In genomic region chrX:63168949-63169348, GRCh38 we compare ENCODE assay signal across 7 cellular contexts.
DNase-seq lines count a peak whose midpoint lies in the region; ATAC-seq and TF ChIP-seq lines count a peak whose summit lies in the region.
"Not testable (repeated sequence)": the region's sequence is repeated elsewhere in the genome, so short reads cannot be mapped to it uniquely, and the experiment has no call there.

No MANE protein-coding gene starts in this region.

- TF ChIP-seq RAD21 in HCT116 (IDR thresholded peaks at IDR 0.05; ENCODE audit: low read depth), result not testable (repeated sequence)

- not testable (repeated sequence) for DNase-seq in HCT116 (ENCODE audit: low read depth, low spot score); WTC11 (ENCODE audit: low spot score); lower lobe of right lung

- H3K4me1 ChIP-seq in HCT116 (ENCODE audit: control insufficient read depth in 1 of 2, insufficient read depth in 2 of 2, low read length in 2 of 2); lower lobe of right lung: not testable (repeated sequence)

- H2AFZ ChIP-seq in HCT116 (ENCODE audit: low read depth, low read length, poor library complexity, severe bottlenecking), result not testable (repeated sequence)

- not testable (repeated sequence) for H3K27ac ChIP-seq in HCT116 (ENCODE audit: low read depth, low read length); lower lobe of right lung

- not testable (repeated sequence) for H3K36me3 ChIP-seq in HCT116 (ENCODE audit: control insufficient read depth in 1 of 2, insufficient read depth in 2 of 2, low read length in 2 of 2); lower lobe of right lung

- POLR2A ChIA-PET in HCT116 (lab: Charles Lee); WTC11 (lab: Charles Lee): not testable (repeated sequence)

- H3K4me1 Mint-ChIP-seq in WTC11, result not testable (repeated sequence)

- RAD21 ChIA-PET in HCT116 (lab: Charles Lee; ENCODE audit: low non-redundant PET in 1 of 2, low total read pairs in 2 of 2, uncharacterized antibody in 2 of 2, unreplicated experiment in 2 of 2), result not testable (repeated sequence)

- not testable (repeated sequence) for TF ChIP-seq POLR2A in HCT116 (IDR thresholded peaks at IDR 0.05; ENCODE audit: borderline replicate concordance, extremely low read depth, insufficient read depth, insufficient read length)

- not testable (repeated sequence) for H3K4me2 ChIP-seq in HCT116 (ENCODE audit: low read length)

- H3K36me3 Mint-ChIP-seq in WTC11, result not testable (repeated sequence)

- CTCF ChIA-PET in HCT116 (lab: Charles Lee); WTC11 (lab: Charles Lee): not testable (repeated sequence)

- not testable (repeated sequence) for H3K4me3 ChIP-seq in HCT116 (replicated peaks in 1 of 2; ENCODE audit: low read depth in 1 of 2, low read length in 2 of 2); lower lobe of right lung

- H3K27ac Mint-ChIP-seq in WTC11, result not testable (repeated sequence)

- not testable (repeated sequence) for H3K9me2 ChIP-seq in HCT116 (ENCODE audit: insufficient read depth)

- not testable (repeated sequence) for BruUV-seq in HCT116 (replicated peaks; lab: Mats Ljungman, UMichigan)

- H3K9ac ChIP-seq in HCT116 (ENCODE audit: low read length), result not testable (repeated sequence)

- TF ChIP-seq CTCF in HCT116 (IDR thresholded peaks at IDR 0.05 in 2 of 3, conservative IDR thresholded peaks at IDR 0.05 in 1 of 3; ENCODE audit: borderline replicate concordance in 1 of 3, insufficient read depth in 1 of 3, low read depth in 2 of 3, low read length in 2 of 3); WTC11 (IDR thresholded peaks at IDR 0.05); lower lobe of right lung (IDR thresholded peaks at IDR 0.05): not testable (repeated sequence)

- ATAC-seq in GM18868 (IDR thresholded peaks at IDR 0.05; ENCODE audit: unreplicated experiment), result peak; percentile 75
- peak; percentile 61 for ATAC-seq in GM19395 (IDR thresholded peaks at IDR 0.05; ENCODE audit: unreplicated experiment)
- peak; percentile 79 for ATAC-seq in HCT116
- ATAC-seq in HG03025 (IDR thresholded peaks at IDR 0.05; ENCODE audit: low FRiP score, unreplicated experiment), result peak; percentile 64
- ATAC-seq in HG03378 (IDR thresholded peaks at IDR 0.05; ENCODE audit: unreplicated experiment), result peak; percentile 75
- ATAC-seq in WTC11, result peak; percentile 80
- peak; percentile 62 to 65 for ATAC-seq in lower lobe of right lung

- H3K9me3 ChIP-seq in HCT116 (ENCODE audit: control insufficient read depth in 1 of 2, insufficient read depth in 1 of 2, low read depth in 1 of 2, low read length in 2 of 2); lower lobe of right lung: not testable (repeated sequence)

- H3K79me2 ChIP-seq in HCT116 (ENCODE audit: insufficient read depth, low read length), result not testable (repeated sequence)

- intact Hi-C loops in HCT116 (cut with micrococcal nuclease); lower lobe of right lung (cut with DNase I): not testable (repeated sequence)

- H3K4me3 Mint-ChIP-seq in WTC11, result not testable (repeated sequence)

- H3K27me3 Mint-ChIP-seq in WTC11 (ENCODE audit: low read depth), result not testable (repeated sequence)

- H4K20me1 ChIP-seq in HCT116 (ENCODE audit: insufficient read depth), result not testable (repeated sequence)

- H3K27me3 ChIP-seq in HCT116 (ENCODE audit: insufficient read depth, low read length); lower lobe of right lung (ENCODE audit: low read depth): not testable (repeated sequence)

- not testable (repeated sequence) for H3K9me3 Mint-ChIP-seq in WTC11
